ENCODE assay signal across 22 cellular contexts in genomic region chr16:2874032-2874431, GRCh38. TPM values are rescaled to one million over a fixed set of nuclear protein-coding genes. Genes with fewer than 3 reads are reported as not detected.
DNase-seq lines count a peak whose midpoint lies in the region; ATAC-seq and TF ChIP-seq lines count a peak whose summit lies in the region.
"Had no signal": no experiment of that assay in that cellular context is flagged by ENCODE, and none has a peak within 500 bp of the region (broad histone marks: within the 10 kb centered on the region; RNA-seq: fewer than 3 reads in every experiment).

No MANE protein-coding gene starts in this region.

- POLR2A ChIA-PET in Panc1 (lab: Charles Lee) = no interaction called here

- H3K9me3 ChIP-seq in Panc1 (ENCODE audit: control insufficient read depth, insufficient read depth, low read depth, low read length) = no peaks in the 10 kb centered on the region
- no peaks in the 10 kb centered on the region for H3K9me3 ChIP-seq in mesenchymal stem cell (ENCODE audit: control insufficient read depth, low read length)
- H3K9me3 ChIP-seq: stomach, upper lobe of left lung had no signal

- no peak overlapping the region for H3K23ac ChIP-seq in mesenchymal stem cell (ENCODE audit: low read length in 2 of 2)

- H3K4me2 ChIP-seq in GM23338 = peak overlapping the region; percentile 69; the same call in 1 of the 2 replicates
- H3K4me2 ChIP-seq in mesenchymal stem cell (ENCODE audit: low read length, poor library complexity, severe bottlenecking) = no peak overlapping the region

- H3K9me3 Mint-ChIP-seq in GM23338 = no peaks in the 10 kb centered on the region; the same call in 2 of the 3 replicates
- H3K9me3 Mint-ChIP-seq: activated T-cell treated with anti-CD3 and anti-CD28 coated beads, Interleukin-2, amount 50 U/mL, for 72 hours had no signal

- H3K4me3 Mint-ChIP-seq in GM23338 = no peak overlapping the region
- H3K4me3 Mint-ChIP-seq: activated T-cell treated with anti-CD3 and anti-CD28 coated beads, Interleukin-2, amount 50 U/mL, for 72 hours; CD14-positive monocyte had no signal

- peaks cover 2% of the 10 kb centered on the region; the same call in 1 of the 3 replicates for H3K4me1 Mint-ChIP-seq in GM23338

- no peak overlapping the region for H3K14ac ChIP-seq in mesenchymal stem cell (ENCODE audit: low read length in 2 of 2)

- H2BK12ac ChIP-seq in mesenchymal stem cell (ENCODE audit: low read length in 2 of 2) = no peak overlapping the region

- no peak overlapping the region for H2BK15ac ChIP-seq in mesenchymal stem cell (ENCODE audit: low read depth, poor library complexity, severe bottlenecking)

- H2AFZ ChIP-seq in GM23338 (peak overlapping the region; percentile 86), mesenchymal stem cell (ENCODE audit: low read depth, low read length) (no peak overlapping the region)
- H2AFZ ChIP-seq: PC-9 had no signal

- H3K9ac ChIP-seq in mesenchymal stem cell (ENCODE audit: low read length) = peak overlapping the region; percentile 70

- H4K20me1 ChIP-seq in GM23338 (replicated peaks; ENCODE audit: insufficient read depth) = no peaks in the 10 kb centered on the region

- ATAC-seq in GM23338 = no peak
- ATAC-seq in Panc1 = no peak
- no peak for ATAC-seq in GM18517 (IDR thresholded peaks at IDR 0.05; ENCODE audit: unreplicated experiment)
- no peak for ATAC-seq in GM18520 (IDR thresholded peaks at IDR 0.05; ENCODE audit: unreplicated experiment)

- H3K27me3 ChIP-seq in GM23338 (ENCODE audit: insufficient read depth) = peaks cover 20% of the 10 kb centered on the region
- no peaks in the 10 kb centered on the region for H3K27me3 ChIP-seq in Panc1 (ENCODE audit: control insufficient read depth, insufficient read depth, low read length)
- H3K27me3 ChIP-seq in mesenchymal stem cell (ENCODE audit: control insufficient read depth in 1 of 2, insufficient read depth in 1 of 2, low read length in 2 of 2) = peaks cover 0 to 7% of the 10 kb centered on the region in 2 experiments
- H3K27me3 ChIP-seq: upper lobe of left lung had no signal

- no peaks in the 10 kb centered on the region for H3K36me3 Mint-ChIP-seq in GM23338 (ENCODE audit: low read depth)
- H3K36me3 Mint-ChIP-seq: CD14-positive monocyte had no signal

- TF ChIP-seq CTCF in 22Rv1 (IDR thresholded peaks at IDR 0.05) (no peak), GM23338 (conservative IDR thresholded peaks at IDR 0.05; ENCODE audit: low read depth in 2 of 2) (no peak), Panc1 (IDR thresholded peaks at IDR 0.05) (no peak)

- H3K79me2 ChIP-seq in GM23338 (replicated peaks; ENCODE audit: insufficient read depth) = no peaks in the 10 kb centered on the region

- no peaks in the 10 kb centered on the region for H3K36me3 ChIP-seq in GM23338 (ENCODE audit: insufficient read depth)
- H3K36me3 ChIP-seq in Panc1 (ENCODE audit: control insufficient read depth, insufficient read depth, low read length) = no peaks in the 10 kb centered on the region
- H3K36me3 ChIP-seq in mesenchymal stem cell (ENCODE audit: control insufficient read depth in 1 of 2, insufficient read depth in 2 of 2, low read depth in 1 of 2, low read length in 2 of 2) = no peaks in the 10 kb centered on the region
- H3K36me3 ChIP-seq: stomach, upper lobe of left lung had no signal

- H2BK5ac ChIP-seq in mesenchymal stem cell (ENCODE audit: low read depth, low read length, poor library complexity, severe bottlenecking) = no peak overlapping the region

- H4K91ac ChIP-seq in mesenchymal stem cell (ENCODE audit: low read length) = no peak overlapping the region

- intact Hi-C loops in Panc1 (cut with micrococcal nuclease; ENCODE audit: unreplicated experiment) = no loop called here

- no peak overlapping the region for H2BK120ac ChIP-seq in mesenchymal stem cell (ENCODE audit: low read depth, low read length)

- in situ Hi-C loops in Panc1 (cut with HindIII; ENCODE audit: low pct_unique_long_range_greater_than_20kb, low sequenced_read_pairs) = no loop called here

- no peak overlapping the region for H3K4me3 ChIP-seq in GM23338
- 0 out of 4 replicates have a peak overlapping the region, but pooled peaks of 1 of the 2 experiments have one; percentile 33 for H3K4me3 ChIP-seq in Panc1 (ENCODE audit: low read depth in 2 of 2, low read length in 2 of 2)
- no peak overlapping the region for H3K4me3 ChIP-seq in mesenchymal stem cell (ENCODE audit: insufficient read depth in 1 of 2, low read depth in 1 of 2, low read length in 2 of 2)
- H3K4me3 ChIP-seq: PC-9, stomach, upper lobe of left lung had no signal

- WGBS in mesenchymal stem cell = 87% methylated on average over 3 of the region's 6 CpGs

- H3K79me1 ChIP-seq in mesenchymal stem cell (replicated peaks; ENCODE audit: low read length, poor library complexity, severe bottlenecking) = no peaks in the 10 kb centered on the region

- H3K27ac Mint-ChIP-seq in GM23338 = no peak overlapping the region
- H3K27ac Mint-ChIP-seq: activated T-cell treated with anti-CD3 and anti-CD28 coated beads, Interleukin-2, amount 50 U/mL, for 72 hours had no signal

- peak overlapping the region; percentile 62 for H4K8ac ChIP-seq in mesenchymal stem cell (ENCODE audit: low read length)

- no peak overlapping the region for H3K18ac ChIP-seq in mesenchymal stem cell (ENCODE audit: low read depth in 1 of 2, low read length in 2 of 2)

- no TSS peak for BruUV-seq in Panc1 (replicated peaks; lab: Mats Ljungman, UMichigan)

- DNase-seq in GM23338 (ENCODE audit: low spot score) (no peak), Panc1 (ENCODE audit: low read depth, low spot score) (no peak), mesenchymal stem cell (no peak), dermis blood vessel endothelial cell (no peak), NCI-H345 (lab: John Stamatoyannopoulos, UW) (no peak)
- DNase-seq: activated CD4-positive, alpha-beta T cell treated with anti-CD3 and anti-CD28 coated beads for 48 hours; activated naive CD4-positive, alpha-beta T cell treated with anti-CD3 and anti-CD28 coated beads, Interleukin-2, amount 50 U/mL, for 16 hours; activated T-cell treated with anti-CD3 and anti-CD28 coated beads, Interleukin-2, amount 50 U/mL, for 72 hours; stomach; upper lobe of left lung had no signal

- H3K9me2 ChIP-seq in GM23338 (ENCODE audit: insufficient read depth) = no peaks in the 10 kb centered on the region; the same call in 1 of the 2 replicates

- H3F3A ChIP-seq in GM23338 (replicated peaks; ENCODE audit: low read depth) = 0 out of 2 replicates have a peak, but pooled peaks cover 2% of the 10 kb centered on the region

- H3K4me1 ChIP-seq in GM23338 (ENCODE audit: insufficient read depth) = 0 out of 2 replicates have a peak, but pooled peaks cover 5% of the 10 kb centered on the region
- peaks cover 16% of the 10 kb centered on the region; the same call in 1 of the 2 replicates for H3K4me1 ChIP-seq in Panc1 (ENCODE audit: control insufficient read depth, insufficient read depth, low read length)
- H3K4me1 ChIP-seq in mesenchymal stem cell (ENCODE audit: control insufficient read depth, insufficient read depth, low read depth, low read length) = peaks cover 2% of the 10 kb centered on the region

- CTCF ChIA-PET in Panc1 (lab: Charles Lee) = no interaction called here

- peak overlapping the region; percentile 71 for H3K27ac ChIP-seq in 22Rv1
- no peak overlapping the region for H3K27ac ChIP-seq in GM23338 (ENCODE audit: low read depth)
- H3K27ac ChIP-seq in Panc1 (ENCODE audit: low read length) = peak overlapping the region; percentile 44
- H3K27ac ChIP-seq in mesenchymal stem cell (ENCODE audit: low read length, poor library complexity, severe bottlenecking) = no peak overlapping the region
- H3K27ac ChIP-seq: PC-9, upper lobe of left lung had no signal

- peaks cover 5% of the 10 kb centered on the region for H3K27me3 Mint-ChIP-seq in GM23338 (ENCODE audit: insufficient read depth, low read depth, poor library complexity)

- no peak overlapping the region for H2AK5ac ChIP-seq in mesenchymal stem cell (ENCODE audit: low read length, severe bottlenecking)

- no peak overlapping the region for H3K4ac ChIP-seq in mesenchymal stem cell (ENCODE audit: low read depth in 1 of 2, low read length in 2 of 2)

TF ChIP-seq in GM23338, 12 proteins besides CTCF, POLR2A, EP300 and RAD21 (continues in another document):
- TF ChIP-seq ZNF114 (CRISPR knock-in tag; IDR thresholded peaks at IDR 0.05) (no peak), EZH2 (IDR thresholded peaks at IDR 0.05; ENCODE audit: low read depth, unreplicated experiment) (no peak)

RNA-seq across cellular contexts. Expression of gene FLYWCH2, which starts 9.0 kb away (rescaled TPM):
- total RNA-seq in GM23338 (2014; rRNA removed; shearing (Covaris generic)) = 45.0 and 48.7 TPM in 2 replicates
- 30.9 and 38.6 TPM in 2 replicates for polyA plus RNA-seq in GM23338 (2016; fragmentation: Nextera tagmentation; extraction: Ambion mirVana)
- total RNA-seq in Panc1 (2021; ENCODE audit: unreplicated experiment) (77.3 TPM), dermis blood vessel endothelial cell (36.0 and 72.2 TPM in 2 replicates)
- polyA plus RNA-seq in Panc1 (2012; ENCODE audit: insufficient read length) = 161 TPM
- 32.0 TPM for polyA plus RNA-seq in mesenchymal stem cell (2013, experiment 1 of 2)
- 33.1 TPM for polyA plus RNA-seq in mesenchymal stem cell (2013, experiment 2 of 2)

RNA-seq across cellular contexts. Expression of gene PRSS22, which starts 16.1 kb away (rescaled TPM):
- 2.0 and 4.6 TPM in 2 replicates for total RNA-seq in GM23338 (2014; rRNA removed; shearing (Covaris generic))
- 1.3 and 2.1 TPM in 2 replicates for polyA plus RNA-seq in GM23338 (2016; fragmentation: Nextera tagmentation; extraction: Ambion mirVana)
- total RNA-seq in Panc1 (2021; ENCODE audit: unreplicated experiment) (23.9 TPM), dermis blood vessel endothelial cell (not detected in 2 replicates)
- 37.3 TPM for polyA plus RNA-seq in Panc1 (2012; ENCODE audit: insufficient read length)
- polyA plus RNA-seq in mesenchymal stem cell (2013, experiment 1 of 2) = not detected
- polyA plus RNA-seq in mesenchymal stem cell (2013, experiment 2 of 2) = not detected
- total RNA-seq: aorta; dermis microvascular lymphatic vessel endothelial cell; endothelial cell of umbilical vein; G401; myocyte; omental fat pad; T-helper 1 cell treated with Interleukin-12 subunit alpha and Interleukin-12 subunit beta and Interleukin-4 antibody, amounts not matched to agents 30 ng/mL and 1 ng/mL, for 36 hours had no signal
- polyA plus RNA-seq: CD14-positive monocyte, endothelial cell of umbilical vein had no signal

RNA-seq across cellular contexts. Expression of gene FLYWCH1, which starts 37.7 kb away (rescaled TPM):
- total RNA-seq in GM23338 (2014; rRNA removed; shearing (Covaris generic)) = 22.9 and 29.3 TPM in 2 replicates
- polyA plus RNA-seq in GM23338 (2016; fragmentation: Nextera tagmentation; extraction: Ambion mirVana) = 6.0 and 7.5 TPM in 2 replicates
- total RNA-seq in Panc1 (2021; ENCODE audit: unreplicated experiment) (67.9 TPM), dermis blood vessel endothelial cell (39.5 and 41.0 TPM in 2 replicates)
- 76.9 TPM for polyA plus RNA-seq in Panc1 (2012; ENCODE audit: insufficient read length)
- polyA plus RNA-seq in mesenchymal stem cell (2013, experiment 1 of 2) = 18.4 TPM
- polyA plus RNA-seq in mesenchymal stem cell (2013, experiment 2 of 2) = 17.3 TPM

RNA-seq across cellular contexts. Expression of gene ZG16B, which starts 43.9 kb away (rescaled TPM):
- total RNA-seq in GM23338 (2014; rRNA removed; shearing (Covaris generic)) = not detected in 2 replicates
- not detected in 2 replicates for polyA plus RNA-seq in GM23338 (2016; fragmentation: Nextera tagmentation; extraction: Ambion mirVana)
- total RNA-seq in Panc1 (2021; ENCODE audit: unreplicated experiment) (9.1 TPM), dermis blood vessel endothelial cell (0.19 and 0.68 TPM in 2 replicates)
- 8.3 TPM for polyA plus RNA-seq in Panc1 (2012; ENCODE audit: insufficient read length)
- polyA plus RNA-seq in mesenchymal stem cell (2013, experiment 1 of 2) = 2.2 TPM
- polyA plus RNA-seq in mesenchymal stem cell (2013, experiment 2 of 2) = 2.3 TPM
- total RNA-seq: endothelial cell of umbilical vein, G401, myocyte had no signal

RNA-seq across cellular contexts. Expression of gene PRSS21, which starts 57.0 kb away (rescaled TPM):
- 1.1 and 2.4 TPM in 2 replicates for total RNA-seq in GM23338 (2014; rRNA removed; shearing (Covaris generic))
- polyA plus RNA-seq in GM23338 (2016; fragmentation: Nextera tagmentation; extraction: Ambion mirVana) = 3.1 and 4.0 TPM in 2 replicates
- total RNA-seq in Panc1 (2021; ENCODE audit: unreplicated experiment) = not detected
- not detected for polyA plus RNA-seq in Panc1 (2012; ENCODE audit: insufficient read length)
- not detected for polyA plus RNA-seq in mesenchymal stem cell (2013, experiment 1 of 2)
- polyA plus RNA-seq in mesenchymal stem cell (2013, experiment 2 of 2) = not detected
- 1.0 and 2.1 TPM in 2 replicates for total RNA-seq in dermis blood vessel endothelial cell
- total RNA-seq: aorta, endothelial cell of umbilical vein, G401, myocyte had no signal
- polyA plus RNA-seq: aorta had no signal

Comparison
In these comparisons a context has a peak if more than half of its experiments do, and no peak if none do; other contexts are left out.
1. H3K27ac ChIP-seq: peak in 22Rv1 (single experiment) and Panc1 (single experiment); none in GM23338 (single experiment) and mesenchymal stem cell (single experiment).